ENCODE assay signal across 1 cellular context in genomic region chr5:123554601-123555000, GRCh38.
TF ChIP-seq lines count a peak whose summit lies in the region.

No MANE protein-coding gene starts in this region.

TF ChIP-seq in GM12878, 131 proteins besides CTCF, POLR2A, EP300 and RAD21:
- TF ChIP-seq HSF1 (IDR thresholded peaks at IDR 0.05; ENCODE audit: low read depth, low read length) (no peak), BRCA1 (IDR thresholded peaks at IDR 0.05; ENCODE audit: low read depth, low read length) (no peak), SMAD5 (IDR thresholded peaks at IDR 0.05; ENCODE audit: low read depth) (no peak), SIN3A (IDR thresholded peaks at IDR 0.05; ENCODE audit: low read depth, low read length) (no peak), PBX3 (IDR thresholded peaks at IDR 0.05; ENCODE audit: insufficient replicate concordance, low read depth, low read length) (no peak), RELA (IDR thresholded peaks at IDR 0.05; ENCODE audit: borderline replicate concordance, partially characterized antibody) (no peak), FOS (IDR thresholded peaks at IDR 0.05; ENCODE audit: borderline replicate concordance, extremely low read depth, insufficient read length) (no peak), POU2F2 (IDR thresholded peaks at IDR 0.05; ENCODE audit: borderline replicate concordance, low read depth, low read length) (no peak), CEBPB (IDR thresholded peaks at IDR 0.05; ENCODE audit: borderline replicate concordance in 1 of 2, low read depth in 2 of 2, low read length in 2 of 2) (no peak), HDAC2 (IDR thresholded peaks at IDR 0.05) (no peak), MEF2B (IDR thresholded peaks at IDR 0.05; ENCODE audit: partially characterized antibody, poor library complexity, severe bottlenecking) (no peak), RB1 (IDR thresholded peaks at IDR 0.05; ENCODE audit: borderline replicate concordance) (no peak), SRF (IDR thresholded peaks at IDR 0.05; ENCODE audit: low read depth in 2 of 2, low read length in 2 of 2) (no peak), ESRRA (IDR thresholded peaks at IDR 0.05; ENCODE audit: low read length) (no peak), DPF2 (IDR thresholded peaks at IDR 0.05) (no peak)
